1 cellular context compared by ENCODE assay signal in the genomic region with DNA sequence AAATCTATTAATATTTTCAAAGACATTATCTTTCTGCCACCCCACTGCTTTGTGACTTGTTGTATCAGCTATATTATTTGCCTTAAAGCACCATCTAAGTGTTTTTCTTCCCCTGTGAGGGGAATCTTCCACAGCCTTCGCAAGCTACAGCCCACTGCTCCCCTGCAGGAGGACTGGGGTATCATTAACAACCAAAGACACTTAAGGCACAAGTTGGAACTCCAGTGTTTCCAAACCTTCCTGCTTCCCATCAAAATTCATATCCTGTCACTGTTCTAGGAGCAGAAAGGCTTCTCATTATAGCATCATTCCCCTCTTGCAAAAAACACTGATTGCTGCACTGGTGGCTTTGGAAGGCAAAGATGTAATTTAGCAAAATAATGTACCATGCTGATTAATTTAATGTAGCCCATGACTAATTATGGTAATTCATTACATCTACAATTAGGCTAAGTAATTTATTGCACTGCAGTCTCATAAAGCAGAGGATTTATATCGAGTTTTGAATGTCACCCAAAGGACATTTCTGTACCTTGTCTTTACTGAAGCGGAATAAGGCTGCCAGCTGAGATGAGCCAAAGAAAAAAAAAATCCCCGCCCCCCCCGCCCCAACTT.
TF ChIP-seq lines count a peak whose summit lies in the region.

No MANE protein-coding gene starts in this region.

TF ChIP-seq in HEK293, 187 proteins besides CTCF, POLR2A, EP300 and RAD21 (continued from another document):
- TF ChIP-seq, protein P1, sequence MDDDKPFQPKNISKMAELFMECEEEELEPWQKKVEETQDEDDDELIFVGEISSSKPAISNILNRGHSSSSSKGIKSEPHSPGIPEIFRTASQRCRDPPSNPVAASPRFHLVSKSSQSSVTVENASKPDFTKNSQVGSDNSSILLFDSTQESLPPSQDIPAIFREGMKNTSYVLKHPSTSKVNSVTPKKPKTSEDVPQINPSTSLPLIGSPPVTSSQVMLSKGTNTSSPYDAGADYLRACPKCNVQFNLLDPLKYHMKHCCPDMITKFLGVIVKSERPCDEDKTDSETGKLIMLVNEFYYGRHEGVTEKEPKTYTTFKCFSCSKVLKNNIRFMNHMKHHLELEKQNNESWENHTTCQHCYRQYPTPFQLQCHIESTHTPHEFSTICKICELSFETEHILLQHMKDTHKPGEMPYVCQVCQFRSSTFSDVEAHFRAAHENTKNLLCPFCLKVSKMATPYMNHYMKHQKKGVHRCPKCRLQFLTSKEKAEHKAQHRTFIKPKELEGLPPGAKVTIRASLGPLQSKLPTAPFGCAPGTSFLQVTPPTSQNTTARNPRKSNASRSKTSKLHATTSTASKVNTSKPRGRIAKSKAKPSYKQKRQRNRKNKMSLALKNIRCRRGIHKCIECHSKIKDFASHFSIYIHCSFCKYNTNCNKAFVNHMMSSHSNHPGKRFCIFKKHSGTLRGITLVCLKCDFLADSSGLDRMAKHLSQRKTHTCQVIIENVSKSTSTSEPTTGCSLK (tag by site-specific recombination; IDR thresholded peaks at IDR 0.05), result no peak
- no peak for TF ChIP-seq ZNF341 (tag by site-specific recombination; IDR thresholded peaks at IDR 0.05; ENCODE audit: low read depth)
- TF ChIP-seq GLI2 (tag by site-specific recombination; IDR thresholded peaks at IDR 0.05; ENCODE audit: borderline replicate concordance, low read depth), result no peak; the same call in 1 of the 2 replicates
- TF ChIP-seq, protein P2, sequence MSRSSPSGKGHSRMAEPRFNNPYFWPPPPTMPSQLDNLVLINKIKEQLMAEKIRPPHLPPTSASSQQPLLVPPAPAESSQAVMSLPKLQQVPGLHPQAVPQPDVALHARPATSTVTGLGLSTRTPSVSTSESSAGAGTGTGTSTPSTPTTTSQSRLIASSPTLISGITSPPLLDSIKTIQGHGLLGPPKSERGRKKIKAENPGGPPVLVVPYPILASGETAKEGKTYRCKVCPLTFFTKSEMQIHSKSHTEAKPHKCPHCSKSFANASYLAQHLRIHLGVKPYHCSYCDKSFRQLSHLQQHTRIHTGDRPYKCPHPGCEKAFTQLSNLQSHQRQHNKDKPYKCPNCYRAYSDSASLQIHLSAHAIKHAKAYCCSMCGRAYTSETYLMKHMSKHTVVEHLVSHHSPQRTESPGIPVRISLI (tag by site-specific recombination; IDR thresholded peaks at IDR 0.05), result peak; percentile 25; the same call in 1 of the 2 replicates
- no peak for TF ChIP-seq ZNF19 (tag by site-specific recombination; IDR thresholded peaks at IDR 0.05; ENCODE audit: low read depth)
- TF ChIP-seq, protein P3, sequence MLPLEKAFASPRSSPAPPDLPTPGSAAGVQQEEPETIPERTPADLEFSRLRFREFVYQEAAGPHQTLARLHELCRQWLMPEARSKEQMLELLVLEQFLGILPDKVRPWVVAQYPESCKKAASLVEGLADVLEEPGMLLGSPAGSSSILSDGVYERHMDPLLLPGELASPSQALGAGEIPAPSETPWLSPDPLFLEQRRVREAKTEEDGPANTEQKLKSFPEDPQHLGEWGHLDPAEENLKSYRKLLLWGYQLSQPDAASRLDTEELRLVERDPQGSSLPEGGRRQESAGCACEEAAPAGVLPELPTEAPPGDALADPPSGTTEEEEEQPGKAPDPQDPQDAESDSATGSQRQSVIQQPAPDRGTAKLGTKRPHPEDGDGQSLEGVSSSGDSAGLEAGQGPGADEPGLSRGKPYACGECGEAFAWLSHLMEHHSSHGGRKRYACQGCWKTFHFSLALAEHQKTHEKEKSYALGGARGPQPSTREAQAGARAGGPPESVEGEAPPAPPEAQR (tag by site-specific recombination; IDR thresholded peaks at IDR 0.05), result no peak
- TF ChIP-seq ZNF747 (tag by site-specific recombination; IDR thresholded peaks at IDR 0.05), result no peak
- TF ChIP-seq, protein P4, sequence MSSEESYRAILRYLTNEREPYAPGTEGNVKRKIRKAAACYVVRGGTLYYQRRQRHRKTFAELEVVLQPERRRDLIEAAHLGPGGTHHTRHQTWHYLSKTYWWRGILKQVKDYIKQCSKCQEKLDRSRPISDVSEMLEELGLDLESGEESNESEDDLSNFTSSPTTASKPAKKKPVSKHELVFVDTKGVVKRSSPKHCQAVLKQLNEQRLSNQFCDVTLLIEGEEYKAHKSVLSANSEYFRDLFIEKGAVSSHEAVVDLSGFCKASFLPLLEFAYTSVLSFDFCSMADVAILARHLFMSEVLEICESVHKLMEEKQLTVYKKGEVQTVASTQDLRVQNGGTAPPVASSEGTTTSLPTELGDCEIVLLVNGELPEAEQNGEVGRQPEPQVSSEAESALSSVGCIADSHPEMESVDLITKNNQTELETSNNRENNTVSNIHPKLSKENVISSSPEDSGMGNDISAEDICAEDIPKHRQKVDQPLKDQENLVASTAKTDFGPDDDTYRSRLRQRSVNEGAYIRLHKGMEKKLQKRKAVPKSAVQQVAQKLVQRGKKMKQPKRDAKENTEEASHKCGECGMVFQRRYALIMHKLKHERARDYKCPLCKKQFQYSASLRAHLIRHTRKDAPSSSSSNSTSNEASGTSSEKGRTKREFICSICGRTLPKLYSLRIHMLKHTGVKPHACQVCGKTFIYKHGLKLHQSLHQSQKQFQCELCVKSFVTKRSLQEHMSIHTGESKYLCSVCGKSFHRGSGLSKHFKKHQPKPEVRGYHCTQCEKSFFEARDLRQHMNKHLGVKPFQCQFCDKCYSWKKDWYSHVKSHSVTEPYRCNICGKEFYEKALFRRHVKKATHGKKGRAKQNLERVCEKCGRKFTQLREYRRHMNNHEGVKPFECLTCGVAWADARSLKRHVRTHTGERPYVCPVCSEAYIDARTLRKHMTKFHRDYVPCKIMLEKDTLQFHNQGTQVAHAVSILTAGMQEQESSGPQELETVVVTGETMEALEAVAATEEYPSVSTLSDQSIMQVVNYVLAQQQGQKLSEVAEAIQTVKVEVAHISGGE (tag by site-specific recombination; conservative IDR thresholded peaks at IDR 0.05; ENCODE audit: low read depth), result no peak
- TF ChIP-seq SCRT1 (tag by site-specific recombination; IDR thresholded peaks at IDR 0.05; ENCODE audit: borderline replicate concordance), result no peak
- TF ChIP-seq, protein P5, sequence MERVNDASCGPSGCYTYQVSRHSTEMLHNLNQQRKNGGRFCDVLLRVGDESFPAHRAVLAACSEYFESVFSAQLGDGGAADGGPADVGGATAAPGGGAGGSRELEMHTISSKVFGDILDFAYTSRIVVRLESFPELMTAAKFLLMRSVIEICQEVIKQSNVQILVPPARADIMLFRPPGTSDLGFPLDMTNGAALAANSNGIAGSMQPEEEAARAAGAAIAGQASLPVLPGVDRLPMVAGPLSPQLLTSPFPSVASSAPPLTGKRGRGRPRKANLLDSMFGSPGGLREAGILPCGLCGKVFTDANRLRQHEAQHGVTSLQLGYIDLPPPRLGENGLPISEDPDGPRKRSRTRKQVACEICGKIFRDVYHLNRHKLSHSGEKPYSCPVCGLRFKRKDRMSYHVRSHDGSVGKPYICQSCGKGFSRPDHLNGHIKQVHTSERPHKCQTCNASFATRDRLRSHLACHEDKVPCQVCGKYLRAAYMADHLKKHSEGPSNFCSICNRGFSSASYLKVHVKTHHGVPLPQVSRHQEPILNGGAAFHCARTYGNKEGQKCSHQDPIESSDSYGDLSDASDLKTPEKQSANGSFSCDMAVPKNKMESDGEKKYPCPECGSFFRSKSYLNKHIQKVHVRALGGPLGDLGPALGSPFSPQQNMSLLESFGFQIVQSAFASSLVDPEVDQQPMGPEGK (tag by site-specific recombination; IDR thresholded peaks at IDR 0.05), result no peak
- no peak for TF ChIP-seq WT1 (tag by site-specific recombination; IDR thresholded peaks at IDR 0.05)
- TF ChIP-seq, protein P6, sequence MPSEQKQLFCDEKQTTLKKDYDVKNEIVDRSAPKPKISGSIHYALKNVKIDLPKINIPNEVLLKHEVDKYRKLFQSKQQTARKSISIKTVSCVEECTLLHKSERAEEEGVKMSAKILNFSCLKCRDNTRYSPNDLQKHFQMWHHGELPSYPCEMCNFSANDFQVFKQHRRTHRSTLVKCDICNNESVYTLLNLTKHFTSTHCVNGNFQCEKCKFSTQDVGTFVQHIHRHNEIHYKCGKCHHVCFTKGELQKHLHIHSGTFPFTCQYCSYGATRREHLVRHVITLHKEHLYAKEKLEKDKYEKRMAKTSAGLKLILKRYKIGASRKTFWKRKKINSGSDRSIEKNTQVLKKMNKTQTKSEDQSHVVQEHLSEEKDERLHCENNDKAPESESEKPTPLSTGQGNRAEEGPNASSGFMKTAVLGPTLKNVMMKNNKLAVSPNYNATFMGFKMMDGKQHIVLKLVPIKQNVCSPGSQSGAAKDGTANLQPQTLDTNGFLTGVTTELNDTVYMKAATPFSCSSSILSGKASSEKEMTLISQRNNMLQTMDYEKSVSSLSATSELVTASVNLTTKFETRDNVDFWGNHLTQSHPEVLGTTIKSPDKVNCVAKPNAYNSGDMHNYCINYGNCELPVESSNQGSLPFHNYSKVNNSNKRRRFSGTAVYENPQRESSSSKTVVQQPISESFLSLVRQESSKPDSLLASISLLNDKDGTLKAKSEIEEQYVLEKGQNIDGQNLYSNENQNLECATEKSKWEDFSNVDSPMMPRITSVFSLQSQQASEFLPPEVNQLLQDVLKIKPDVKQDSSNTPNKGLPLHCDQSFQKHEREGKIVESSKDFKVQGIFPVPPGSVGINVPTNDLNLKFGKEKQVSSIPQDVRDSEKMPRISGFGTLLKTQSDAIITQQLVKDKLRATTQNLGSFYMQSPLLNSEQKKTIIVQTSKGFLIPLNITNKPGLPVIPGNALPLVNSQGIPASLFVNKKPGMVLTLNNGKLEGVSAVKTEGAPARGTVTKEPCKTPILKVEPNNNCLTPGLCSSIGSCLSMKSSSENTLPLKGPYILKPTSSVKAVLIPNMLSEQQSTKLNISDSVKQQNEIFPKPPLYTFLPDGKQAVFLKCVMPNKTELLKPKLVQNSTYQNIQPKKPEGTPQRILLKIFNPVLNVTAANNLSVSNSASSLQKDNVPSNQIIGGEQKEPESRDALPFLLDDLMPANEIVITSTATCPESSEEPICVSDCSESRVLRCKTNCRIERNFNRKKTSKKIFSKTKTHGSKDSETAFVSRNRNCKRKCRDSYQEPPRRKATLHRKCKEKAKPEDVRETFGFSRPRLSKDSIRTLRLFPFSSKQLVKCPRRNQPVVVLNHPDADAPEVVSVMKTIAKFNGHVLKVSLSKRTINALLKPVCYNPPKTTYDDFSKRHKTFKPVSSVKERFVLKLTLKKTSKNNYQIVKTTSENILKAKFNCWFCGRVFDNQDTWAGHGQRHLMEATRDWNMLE (tag by site-specific recombination; conservative IDR thresholded peaks at IDR 0.05; ENCODE audit: low read depth), result no peak
- TF ChIP-seq, protein P7, sequence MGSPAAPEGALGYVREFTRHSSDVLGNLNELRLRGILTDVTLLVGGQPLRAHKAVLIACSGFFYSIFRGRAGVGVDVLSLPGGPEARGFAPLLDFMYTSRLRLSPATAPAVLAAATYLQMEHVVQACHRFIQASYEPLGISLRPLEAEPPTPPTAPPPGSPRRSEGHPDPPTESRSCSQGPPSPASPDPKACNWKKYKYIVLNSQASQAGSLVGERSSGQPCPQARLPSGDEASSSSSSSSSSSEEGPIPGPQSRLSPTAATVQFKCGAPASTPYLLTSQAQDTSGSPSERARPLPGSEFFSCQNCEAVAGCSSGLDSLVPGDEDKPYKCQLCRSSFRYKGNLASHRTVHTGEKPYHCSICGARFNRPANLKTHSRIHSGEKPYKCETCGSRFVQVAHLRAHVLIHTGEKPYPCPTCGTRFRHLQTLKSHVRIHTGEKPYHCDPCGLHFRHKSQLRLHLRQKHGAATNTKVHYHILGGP (tag by site-specific recombination; IDR thresholded peaks at IDR 0.05), result no peak
- TF ChIP-seq OSR2 (tag by site-specific recombination; IDR thresholded peaks at IDR 0.05), result peak; percentile 38; the same call in 1 of the 2 replicates
- TF ChIP-seq ZNF654 (tag by site-specific recombination; IDR thresholded peaks at IDR 0.05; ENCODE audit: low read depth), result no peak
- TF ChIP-seq, protein P8, sequence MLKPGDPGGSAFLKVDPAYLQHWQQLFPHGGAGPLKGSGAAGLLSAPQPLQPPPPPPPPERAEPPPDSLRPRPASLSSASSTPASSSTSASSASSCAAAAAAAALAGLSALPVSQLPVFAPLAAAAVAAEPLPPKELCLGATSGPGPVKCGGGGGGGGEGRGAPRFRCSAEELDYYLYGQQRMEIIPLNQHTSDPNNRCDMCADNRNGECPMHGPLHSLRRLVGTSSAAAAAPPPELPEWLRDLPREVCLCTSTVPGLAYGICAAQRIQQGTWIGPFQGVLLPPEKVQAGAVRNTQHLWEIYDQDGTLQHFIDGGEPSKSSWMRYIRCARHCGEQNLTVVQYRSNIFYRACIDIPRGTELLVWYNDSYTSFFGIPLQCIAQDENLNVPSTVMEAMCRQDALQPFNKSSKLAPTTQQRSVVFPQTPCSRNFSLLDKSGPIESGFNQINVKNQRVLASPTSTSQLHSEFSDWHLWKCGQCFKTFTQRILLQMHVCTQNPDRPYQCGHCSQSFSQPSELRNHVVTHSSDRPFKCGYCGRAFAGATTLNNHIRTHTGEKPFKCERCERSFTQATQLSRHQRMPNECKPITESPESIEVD (tag by site-specific recombination; IDR thresholded peaks at IDR 0.05), result peak; percentile 65
- no peak for TF ChIP-seq ZNF843 (tag by site-specific recombination; IDR thresholded peaks at IDR 0.05)
